ENCODE assay signal across 22 cellular contexts in the genomic region with DNA sequence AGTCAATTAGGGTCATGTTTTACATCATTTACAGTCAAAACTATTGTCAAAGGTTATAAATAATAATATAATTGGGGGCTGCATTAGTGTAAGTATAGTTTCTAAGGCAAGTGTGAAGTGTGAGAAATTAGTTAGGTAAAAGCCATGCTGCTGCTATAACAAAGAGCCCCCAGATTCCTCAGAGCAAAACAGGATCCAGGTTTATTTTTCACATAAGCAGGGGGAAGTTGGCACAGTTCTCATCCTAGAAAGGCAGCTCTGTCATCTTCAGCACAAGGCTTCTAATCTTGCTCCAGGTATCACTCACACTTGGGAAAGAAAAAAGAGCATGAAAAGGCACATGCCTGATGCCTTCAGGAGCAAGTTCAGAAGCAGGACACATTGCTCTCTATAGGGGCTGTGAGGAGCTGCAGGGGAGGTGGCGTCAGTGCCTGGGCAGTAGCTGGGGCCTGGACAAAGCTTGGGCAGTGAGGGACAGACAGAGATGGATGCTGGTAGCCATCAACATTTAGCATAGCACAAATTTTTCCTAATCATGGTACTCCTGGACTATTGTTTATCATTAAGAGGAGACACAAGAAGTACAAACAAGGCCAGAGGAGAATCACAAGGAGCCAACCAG.
"Had no signal": no experiment of that assay in that cellular context is flagged by ENCODE, and none has a peak within 500 bp of the region (broad histone marks: within the 10 kb centered on the region; RNA-seq: fewer than 3 reads in every experiment).

No MANE protein-coding gene starts in this region.

- H3K36me3 ChIP-seq: left ventricle myocardium inferior, pancreas, right atrium auricular region, tibial artery had no signal

- H3K9me3 Mint-ChIP-seq: activated naive CD4-positive, alpha-beta T cell treated with anti-CD3 and anti-CD28 coated beads for 36 hours; activated naive CD8-positive, alpha-beta T cell treated with anti-CD3 and anti-CD28 coated beads, Interleukin-2, amount 10 ng/mL, durations not matched to agents 7 days and 5 days; activated T-cell treated with anti-CD3 and anti-CD28 coated beads, Interleukin-2, amount 50 U/mL, for 72 hours; nephron; stimulated activated naive CD8-positive, alpha-beta T cell treated with anti-CD3 and anti-CD28 coated beads, Interleukin-15, Interleukin-2, amounts not matched to agents 100 ng/mL and 50 ng/mL, for 24 hours had no signal

- H3K36me3 Mint-ChIP-seq: activated naive CD8-positive, alpha-beta T cell treated with anti-CD3 and anti-CD28 coated beads, Interleukin-2, amount 10 ng/mL, durations not matched to agents 7 days and 5 days had no signal

- H3K4me1 ChIP-seq: left ventricle myocardium inferior, pancreas, psoas muscle, right atrium auricular region had no signal

- H3K4me3 Mint-ChIP-seq: activated naive CD4-positive, alpha-beta T cell treated with anti-CD3 and anti-CD28 coated beads for 36 hours; activated naive CD8-positive, alpha-beta T cell treated with anti-CD3 and anti-CD28 coated beads, Interleukin-2, amount 10 ng/mL, durations not matched to agents 7 days and 5 days; activated T-cell treated with anti-CD3 and anti-CD28 coated beads, Interleukin-2, amount 50 U/mL, for 72 hours; endodermal cell; nephron; stimulated activated naive CD8-positive, alpha-beta T cell treated with anti-CD3 and anti-CD28 coated beads, Interleukin-15, Interleukin-2, amounts not matched to agents 100 ng/mL and 50 ng/mL, for 24 hours had no signal

- H3K9me3 ChIP-seq: pancreas, psoas muscle, right atrium auricular region, tibial artery had no signal

- H3K4me3 ChIP-seq: left ventricle myocardium inferior, pancreas, psoas muscle, right atrium auricular region, tibial artery had no signal

- ATAC-seq: activated T-cell treated with anti-CD3 and anti-CD28 coated beads, Interleukin-2, amount 50 U/mL, for 72 hours; pancreas; psoas muscle had no signal

- DNase-seq: activated CD4-positive, alpha-beta T cell treated with anti-CD3 and anti-CD28 coated beads for 4 hours; activated CD4-positive, alpha-beta T cell treated with anti-CD3 and anti-CD28 coated beads, Interleukin-2, amount 50 U/mL, for 48 hours; activated CD4-positive, CD25-positive, alpha-beta regulatory T cell; activated effector memory CD4-positive, alpha-beta T cell treated with Interleukin-2 at 50 U/mL for 16 hours; activated naive CD4-positive, alpha-beta T cell treated with anti-CD3 and anti-CD28 coated beads for 36 hours; activated naive CD8-positive, alpha-beta T cell treated with anti-CD3 and anti-CD28 coated beads, Interleukin-2, amount 10 ng/mL, durations not matched to agents 7 days and 5 days; activated T-cell treated with anti-CD3 and anti-CD28 coated beads, Interleukin-2, amount 50 U/mL, for 72 hours; amniotic stem cell; cerebellar nuclear complex; cortex of kidney; endodermal cell; left ventricle myocardium inferior; midbrain; pancreas; psoas muscle; stimulated activated CD4-positive, alpha-beta T cell treated with anti-CD3 and anti-CD28 coated beads, Interleukin-4, amount 100 ng/mL, for 24 hours; substantia nigra; T-helper 2 cell; tibial artery had no signal

- H3K27ac Mint-ChIP-seq: activated naive CD4-positive, alpha-beta T cell treated with anti-CD3 and anti-CD28 coated beads for 36 hours; activated naive CD8-positive, alpha-beta T cell treated with anti-CD3 and anti-CD28 coated beads, Interleukin-2, amount 10 ng/mL, durations not matched to agents 7 days and 5 days; activated T-cell treated with anti-CD3 and anti-CD28 coated beads, Interleukin-2, amount 50 U/mL, for 72 hours; endodermal cell; nephron; stimulated activated naive CD8-positive, alpha-beta T cell treated with anti-CD3 and anti-CD28 coated beads, Interleukin-15, Interleukin-2, amounts not matched to agents 100 ng/mL and 50 ng/mL, for 24 hours had no signal

- H3K27me3 ChIP-seq: pancreas, right atrium auricular region, tibial artery had no signal

- H3K4me1 Mint-ChIP-seq: activated naive CD8-positive, alpha-beta T cell treated with anti-CD3 and anti-CD28 coated beads, Interleukin-2, amount 10 ng/mL, durations not matched to agents 7 days and 5 days had no signal

- H3K27ac ChIP-seq: left ventricle myocardium inferior, pancreas, psoas muscle, right atrium auricular region, tibial artery had no signal
